Comparison of ENCODE assay signal across 8 cellular contexts in genomic region chr2:87495455-87495854, GRCh38.
DNase-seq lines count a peak whose midpoint lies in the region; ATAC-seq and TF ChIP-seq lines count a peak whose summit lies in the region.
"Not testable (repeated sequence)": the region's sequence is repeated elsewhere in the genome, so short reads cannot be mapped to it uniquely, and the experiment has no call there.

No MANE protein-coding gene starts in this region.

- not testable (repeated sequence) for H3K9me3 ChIP-seq in CD8-positive, alpha-beta memory T cell (ENCODE audit: low read length); HUES48 (ENCODE audit: control insufficient read depth, insufficient read depth, low read length); PC-9 (ENCODE audit: insufficient read depth, low read depth); endodermal cell (ENCODE audit: control insufficient read depth, low read length); liver (ENCODE audit: control insufficient read depth in 4 of 4, low read length in 3 of 4); spleen

- TF ChIP-seq POLR2A in spleen (IDR thresholded peaks at IDR 0.05) = not testable (repeated sequence)

- not testable (repeated sequence) for DNase-seq in CD8-positive, alpha-beta memory T cell; PC-9; activated CD8-positive, alpha-beta T cell treated with anti-CD3 and anti-CD28 coated beads for 36 hours; activated naive CD8-positive, alpha-beta T cell treated with anti-CD3 and anti-CD28 coated beads for 36 hours; endodermal cell; spleen

- not testable (repeated sequence) for H3K4me3 ChIP-seq in CD8-positive, alpha-beta memory T cell (ENCODE audit: low read length); HUES48 (ENCODE audit: low read depth, low read length); PC-9; endodermal cell (ENCODE audit: low read length); liver (ENCODE audit: low read depth in 1 of 3, low read length in 3 of 3)
- H3K4me3 ChIP-seq in spleen = peak overlapping the region in 1 of 8 donors; percentile 31

- not testable (repeated sequence) for H3K36me3 Mint-ChIP-seq in CD8-positive, alpha-beta memory T cell; activated naive CD8-positive, alpha-beta T cell treated with anti-CD3 and anti-CD28 coated beads for 36 hours; endodermal cell (ENCODE audit: low read depth)
- peaks cover 12% of the 10 kb centered on the region for H3K36me3 Mint-ChIP-seq in activated CD8-positive, alpha-beta T cell treated with anti-CD3 and anti-CD28 coated beads for 36 hours (ENCODE audit: low read depth)

- POLR2A ChIA-PET in CD8-positive, alpha-beta memory T cell (lab: Charles Lee); PC-9 (lab: Charles Lee; ENCODE audit: unreplicated experiment); activated CD8-positive, alpha-beta T cell treated with anti-CD3 and anti-CD28 coated beads for 36 hours (lab: Charles Lee): not testable (repeated sequence)

- not testable (repeated sequence) for H3F3A ChIP-seq in PC-9 (ENCODE audit: insufficient read depth, low read depth)

- CTCF ChIA-PET in CD8-positive, alpha-beta memory T cell (lab: Charles Lee); PC-9 (lab: Charles Lee); activated CD8-positive, alpha-beta T cell treated with anti-CD3 and anti-CD28 coated beads for 36 hours (lab: Charles Lee): not testable (repeated sequence)

- H3K36me3 ChIP-seq in CD8-positive, alpha-beta memory T cell (ENCODE audit: insufficient read depth, low read length); HUES48 (ENCODE audit: control insufficient read depth, insufficient read depth, low read length); PC-9 (ENCODE audit: low read depth); endodermal cell (ENCODE audit: control insufficient read depth, insufficient read depth, low read length); liver (ENCODE audit: control insufficient read depth in 4 of 4, insufficient read depth in 3 of 4, low read depth in 1 of 4, low read length in 3 of 4); spleen: not testable (repeated sequence)

- not testable (repeated sequence) for H4K20me1 ChIP-seq in PC-9 (ENCODE audit: insufficient read depth)

- ATAC-seq in activated CD8-positive, alpha-beta T cell treated with anti-CD3 and anti-CD28 coated beads for 36 hours = not testable (repeated sequence)

- peaks cover 32% of the 10 kb centered on the region for H3K79me2 ChIP-seq in PC-9 (ENCODE audit: low read depth)

- not testable (repeated sequence) for TF ChIP-seq CTCF in PC-9 (conservative IDR thresholded peaks at IDR 0.05); activated CD8-positive, alpha-beta T cell treated with anti-CD3 and anti-CD28 coated beads for 36 hours (IDR thresholded peaks at IDR 0.05); endodermal cell (conservative IDR thresholded peaks at IDR 0.05); liver (IDR thresholded peaks at IDR 0.05; ENCODE audit: low read depth, low read length, missing input control); spleen (IDR thresholded peaks at IDR 0.05 in 8 of 11, conservative IDR thresholded peaks at IDR 0.05 in 3 of 11)

- peak overlapping the region in 6 of 8 donors; percentile 32 to 84 (median 56) for H3K27ac Mint-ChIP-seq in CD8-positive, alpha-beta memory T cell
- peak overlapping the region; percentile 70 for H3K27ac Mint-ChIP-seq in activated CD8-positive, alpha-beta T cell treated with anti-CD3 and anti-CD28 coated beads for 36 hours
- H3K27ac Mint-ChIP-seq in activated naive CD8-positive, alpha-beta T cell treated with anti-CD3 and anti-CD28 coated beads for 36 hours = peak overlapping the region; percentile 58
- H3K27ac Mint-ChIP-seq in endodermal cell = peak overlapping the region; percentile 70

- H3K4me3 Mint-ChIP-seq in CD8-positive, alpha-beta memory T cell; activated CD8-positive, alpha-beta T cell treated with anti-CD3 and anti-CD28 coated beads for 36 hours; activated naive CD8-positive, alpha-beta T cell treated with anti-CD3 and anti-CD28 coated beads for 36 hours; endodermal cell: not testable (repeated sequence)

- H3K4me1 ChIP-seq in CD8-positive, alpha-beta memory T cell (ENCODE audit: insufficient read depth, low read length); endodermal cell (ENCODE audit: control insufficient read depth, insufficient read depth, low read length); liver (ENCODE audit: control insufficient read depth in 4 of 4, insufficient read depth in 4 of 4, low read length in 3 of 4): not testable (repeated sequence)
- H3K4me1 ChIP-seq in HUES48 (ENCODE audit: control insufficient read depth, insufficient read depth, low read length) (peaks cover 13% of the 10 kb centered on the region), PC-9 (replicated peaks; ENCODE audit: insufficient read depth) (peaks cover 11% of the 10 kb centered on the region), spleen (peaks cover 0 to 38% (median 9%) of the 10 kb centered on the region in 6 donors)

- intact Hi-C loops in PC-9 (cut with micrococcal nuclease; ENCODE audit: unreplicated experiment); activated CD8-positive, alpha-beta T cell treated with anti-CD3 and anti-CD28 coated beads for 36 hours (cut with micrococcal nuclease); spleen (cut with DNase I; ENCODE audit: low total_unique reads): not testable (repeated sequence)

- peaks cover 17 to 33% (median 23%) of the 10 kb centered on the region in 3 donors for H3K4me1 Mint-ChIP-seq in CD8-positive, alpha-beta memory T cell
- H3K4me1 Mint-ChIP-seq in activated CD8-positive, alpha-beta T cell treated with anti-CD3 and anti-CD28 coated beads for 36 hours (ENCODE audit: low read depth) = peaks cover 21% of the 10 kb centered on the region
- not testable (repeated sequence) for H3K4me1 Mint-ChIP-seq in activated naive CD8-positive, alpha-beta T cell treated with anti-CD3 and anti-CD28 coated beads for 36 hours
- peaks cover 13% of the 10 kb centered on the region for H3K4me1 Mint-ChIP-seq in endodermal cell

- not testable (repeated sequence) for H3K27me3 ChIP-seq in CD8-positive, alpha-beta memory T cell (ENCODE audit: insufficient read depth, low read length, poor library complexity, severe bottlenecking); HUES48 (ENCODE audit: control insufficient read depth, insufficient read depth, low read length); PC-9 (ENCODE audit: insufficient read depth, low read depth); endodermal cell (ENCODE audit: control insufficient read depth, insufficient read depth, low read length, poor library complexity, severe bottlenecking); liver (ENCODE audit: control insufficient read depth in 4 of 4, insufficient read depth in 4 of 4, low read length in 3 of 4); spleen (replicated peaks in 1 of 7)

- WGBS in endodermal cell (ENCODE audit: insufficient coverage in 1 of 2, insufficient read length in 1 of 2), 2 experiments = 86% methylated on average over 1 of the region's 5 CpGs; no CpG with 5 or more reads in 1 of the 2 experiments
- WGBS in liver = 50% methylated on average over 5 of the region's 5 CpGs
- 59 to 97% (median 78%) methylated on average over 3 to 5 of the region's 5 CpGs for WGBS in spleen, 5 donors

- not testable (repeated sequence) for TF ChIP-seq RAD21 in liver (IDR thresholded peaks at IDR 0.05)

- not testable (repeated sequence) for H3K27ac ChIP-seq in CD8-positive, alpha-beta memory T cell (ENCODE audit: low read depth, low read length); endodermal cell (ENCODE audit: low read depth, low read length)
- H3K27ac ChIP-seq in HUES48 (ENCODE audit: low read depth, low read length) = peak overlapping the region; percentile 78
- peak overlapping the region; percentile 43 for H3K27ac ChIP-seq in PC-9
- H3K27ac ChIP-seq in liver (ENCODE audit: low read depth in 1 of 2, low read length in 2 of 2) = peak overlapping the region; percentile 50 to 54
- H3K27ac ChIP-seq in spleen = peak overlapping the region in 7 of 8 donors; percentile 4 to 83 (median 70)

- H3K27me3 Mint-ChIP-seq in CD8-positive, alpha-beta memory T cell; activated CD8-positive, alpha-beta T cell treated with anti-CD3 and anti-CD28 coated beads for 36 hours; activated naive CD8-positive, alpha-beta T cell treated with anti-CD3 and anti-CD28 coated beads for 36 hours; endodermal cell (ENCODE audit: insufficient read depth): not testable (repeated sequence)

- H3K9me3 Mint-ChIP-seq in CD8-positive, alpha-beta memory T cell; activated CD8-positive, alpha-beta T cell treated with anti-CD3 and anti-CD28 coated beads for 36 hours; activated naive CD8-positive, alpha-beta T cell treated with anti-CD3 and anti-CD28 coated beads for 36 hours; endodermal cell: not testable (repeated sequence)

- not testable (repeated sequence) for H2AFZ ChIP-seq in PC-9

- not testable (repeated sequence) for H3K9ac ChIP-seq in HUES48 (ENCODE audit: low read depth, low read length); endodermal cell (ENCODE audit: extremely low read depth, low read length, poor library complexity, severe bottlenecking); liver (ENCODE audit: low read depth in 1 of 2, low read length in 2 of 2)

- H3K4me2 ChIP-seq in PC-9 = 0 out of 2 replicates have a peak overlapping the region, but pooled peaks have one; percentile 2

- not testable (repeated sequence) for H3K9me2 ChIP-seq in PC-9 (ENCODE audit: insufficient read depth)

- not testable (repeated sequence) for BruUV-seq in PC-9 (replicated peaks; lab: Mats Ljungman, UMichigan)

TF ChIP-seq in liver, 16 proteins besides CTCF, POLR2A, EP300 and RAD21:
- TF ChIP-seq HNF4A (conservative IDR thresholded peaks at IDR 0.05) (peak in 1 of 2 donors; percentile 18), YY1 (IDR thresholded peaks at IDR 0.05) (peak; percentile 50)
